ENCODE assay signal across 13 cellular contexts in the genomic region with DNA sequence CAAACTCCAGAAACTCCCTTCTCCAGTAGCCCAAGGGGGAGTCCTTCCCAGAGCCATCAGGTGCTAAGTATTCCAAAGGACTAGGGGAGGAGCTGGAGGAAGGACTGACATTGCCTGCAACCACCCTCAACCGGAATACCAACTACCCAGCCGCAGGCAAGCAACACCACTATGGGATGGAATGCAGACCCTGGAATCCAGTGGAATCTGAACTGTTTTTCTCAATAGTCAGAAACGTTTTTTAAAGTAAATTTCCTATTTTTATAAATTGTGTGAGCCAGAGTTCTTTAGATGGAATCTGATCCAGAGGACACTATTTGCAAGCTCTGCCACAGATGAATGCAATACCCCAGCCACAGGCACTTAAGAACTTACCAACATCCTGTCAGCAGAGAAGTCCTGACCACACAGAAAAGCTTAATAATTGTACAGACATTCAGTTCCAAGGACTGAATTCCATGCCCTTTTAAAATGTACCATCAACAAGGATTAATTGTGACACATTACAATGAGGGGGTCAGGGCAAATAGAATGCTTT.
DNase-seq lines count a peak whose midpoint lies in the region; ATAC-seq, FAIRE-seq and TF ChIP-seq lines count a peak whose summit lies in the region.
"Had no signal": no experiment of that assay in that cellular context is flagged by ENCODE, and none has a peak within 500 bp of the region (broad histone marks: within the 10 kb centered on the region; RNA-seq: fewer than 3 reads in every experiment).

No MANE protein-coding gene starts in this region.

- H3K27ac Mint-ChIP-seq in CD4-positive, alpha-beta T cell, result no peak overlapping the region

- H3K4me1 ChIP-seq in HUES48 (ENCODE audit: control insufficient read depth, insufficient read depth, low read length) (peaks cover 10% of the 10 kb centered on the region; the same call in 1 of the 2 replicates), H1 (replicated peaks in 1 of 4; ENCODE audit: control insufficient read depth in 3 of 4, insufficient read depth in 4 of 4, low read length in 3 of 4) (peaks cover 0 to 3% (median 1%) of the 10 kb centered on the region in 4 experiments; a peak in 2 of 7 replicates), mesendoderm (ENCODE audit: control insufficient read depth, low read depth, low read length) (no peaks in the 10 kb centered on the region), right atrium auricular region (peaks cover 0 to 17% of the 10 kb centered on the region in 2 donors), neuronal stem cell (ENCODE audit: control insufficient read depth in 2 of 2, insufficient read depth in 1 of 2, low read depth in 1 of 2, low read length in 2 of 2) (no peaks in the 10 kb centered on the region)

- no peak overlapping the region for H3K18ac ChIP-seq in H1 (ENCODE audit: extremely low read depth, low read length)
- H3K18ac ChIP-seq in mesendoderm (ENCODE audit: low read length), result no peak overlapping the region
- no peak overlapping the region for H3K18ac ChIP-seq in neuronal stem cell (ENCODE audit: low read length)

- H2BK15ac ChIP-seq in H1 (ENCODE audit: low read length), result peak overlapping the region; percentile 76; the same call in 1 of the 2 replicates
- H2BK15ac ChIP-seq in mesendoderm (replicated peaks; ENCODE audit: low read depth), result no peak overlapping the region
- no peak overlapping the region for H2BK15ac ChIP-seq in neuronal stem cell (ENCODE audit: low read length)

- H3K4me3 ChIP-seq in HUES48 (ENCODE audit: low read depth, low read length), result no peak overlapping the region
- no peak overlapping the region for H3K4me3 ChIP-seq in H1 (ENCODE audit: extremely low read depth in 1 of 4, insufficient read depth in 2 of 4, low read depth in 3 of 4, low read length in 4 of 4)
- H3K4me3 ChIP-seq in mesendoderm (ENCODE audit: low read length), result no peak overlapping the region
- no peak overlapping the region for H3K4me3 ChIP-seq in right atrium auricular region
- H3K4me3 ChIP-seq in neuronal stem cell (ENCODE audit: low read length in 2 of 2), result no peak overlapping the region
- H3K4me3 ChIP-seq: thoracic aorta had no signal

- FAIRE-seq in H1 (lab: Jason Lieb, UNC), result no peak

- H4K8ac ChIP-seq in H1 (ENCODE audit: extremely low read depth, insufficient read depth, low read length), result no peak overlapping the region
- H4K8ac ChIP-seq in mesendoderm (ENCODE audit: low read depth, low read length), result no peak overlapping the region
- no peak overlapping the region for H4K8ac ChIP-seq in neuronal stem cell (ENCODE audit: low read depth, low read length)

- H3K79me1 ChIP-seq in H1 (ENCODE audit: low read depth, low read length) (peaks cover 2% of the 10 kb centered on the region; the same call in 1 of the 2 replicates), mesendoderm (ENCODE audit: low read length) (no peaks in the 10 kb centered on the region), neuronal stem cell (ENCODE audit: low read depth, low read length) (peaks cover 2% of the 10 kb centered on the region)

- H2AK5ac ChIP-seq in H1 (ENCODE audit: low read depth, low read length), result no peak overlapping the region
- H2AK5ac ChIP-seq in mesendoderm (ENCODE audit: low read length), result no peak overlapping the region
- no peak overlapping the region for H2AK5ac ChIP-seq in neuronal stem cell (ENCODE audit: low read depth, low read length)

- no peak overlapping the region for H2BK20ac ChIP-seq in H1 (ENCODE audit: low read length)

- H3K36me3 ChIP-seq in HUES48 (ENCODE audit: control insufficient read depth, insufficient read depth, low read length) (peaks cover 29% of the 10 kb centered on the region), H1 (ENCODE audit: control insufficient read depth in 2 of 4, insufficient read depth in 4 of 4, low read length in 3 of 4) (peaks cover 0 to 4% (median 0%) of the 10 kb centered on the region in 4 experiments; a peak in 2 of 8 replicates), mesendoderm (ENCODE audit: control insufficient read depth, insufficient read depth, low read length) (no peaks in the 10 kb centered on the region), right atrium auricular region (no peaks in the 10 kb centered on the region), neuronal stem cell (replicated peaks in 1 of 2; ENCODE audit: control insufficient read depth in 2 of 2, insufficient read depth in 2 of 2, low read length in 2 of 2) (peaks cover 0 to 53% of the 10 kb centered on the region in 2 donors)
- H3K36me3 ChIP-seq: thoracic aorta had no signal

- H3K79me2 ChIP-seq in H1 (ENCODE audit: control insufficient read depth in 1 of 2, insufficient read depth in 2 of 2, low read length in 2 of 2) (no peaks in the 10 kb centered on the region), mesendoderm (ENCODE audit: control insufficient read depth, insufficient read depth, low read length) (no peaks in the 10 kb centered on the region)

- no peaks in the 10 kb centered on the region for H3K27me3 ChIP-seq in HUES48 (ENCODE audit: control insufficient read depth, insufficient read depth, low read length)
- H3K27me3 ChIP-seq in H1 (replicated peaks in 1 of 4; ENCODE audit: control insufficient read depth in 3 of 4, extremely low read depth in 1 of 4, insufficient read depth in 3 of 4, low read length in 3 of 4), result no peaks in the 10 kb centered on the region
- H3K27me3 ChIP-seq in mesendoderm (ENCODE audit: insufficient read depth, low read length, poor library complexity), result no peaks in the 10 kb centered on the region
- no peaks in the 10 kb centered on the region for H3K27me3 ChIP-seq in right atrium auricular region
- H3K27me3 ChIP-seq in CD4-positive, alpha-beta T cell (ENCODE audit: control insufficient read depth, insufficient read depth, low read length), result no peaks in the 10 kb centered on the region
- no peaks in the 10 kb centered on the region for H3K27me3 ChIP-seq in neuronal stem cell (ENCODE audit: control insufficient read depth in 3 of 3, insufficient read depth in 3 of 3, low read depth in 1 of 3, low read length in 3 of 3)

- H3K14ac ChIP-seq in H1 (ENCODE audit: insufficient read length) (no peak overlapping the region), neuronal stem cell (ENCODE audit: low read length) (no peak overlapping the region)

- H3K4ac ChIP-seq in H1 (replicated peaks; ENCODE audit: insufficient read length, low read depth, low read length) (no peak overlapping the region), mesendoderm (ENCODE audit: low read depth, low read length) (no peak overlapping the region), neuronal stem cell (ENCODE audit: low read length) (no peak overlapping the region)

- H4K5ac ChIP-seq in H1 (ENCODE audit: insufficient read length, low read depth, low read length) (no peak overlapping the region), mesendoderm (ENCODE audit: low read length) (no peak overlapping the region)

- H2BK12ac ChIP-seq in H1 (ENCODE audit: low read depth, low read length) (no peak overlapping the region), neuronal stem cell (ENCODE audit: low read length) (no peak overlapping the region)

- CTCF ChIA-PET in H1 (lab: Charles Lee; ENCODE audit: partially characterized antibody), result interaction anchor here (0.6 to 1.0 kb wide), 5 partner anchors 50 to 736 kb away, joined by 3 to 4 read pairs (median 3); no protein-coding TSS in a partner anchor
- CTCF ChIA-PET in CD4-positive, alpha-beta T cell (lab: Charles Lee), result no interaction called here

- POLR2A ChIA-PET in H1 (lab: Charles Lee; ENCODE audit: partially characterized antibody), result interaction anchor here (0.7 to 1.5 kb wide), 2 partner anchors 10 to 172 kb away, joined by 3 to 4 read pairs; partner anchors contain the start of gene RPL21
- POLR2A ChIA-PET in CD4-positive, alpha-beta T cell (lab: Charles Lee), result no interaction called here

- no peak for ATAC-seq in CD4-positive, alpha-beta T cell (ENCODE audit: poor library complexity)

- H3K4me2 ChIP-seq in H1 (ENCODE audit: insufficient read depth in 1 of 2, low read depth in 2 of 2, low read length in 2 of 2), result no peak overlapping the region
- no peak overlapping the region for H3K4me2 ChIP-seq in mesendoderm (ENCODE audit: low read length)
- H3K4me2 ChIP-seq in neuronal stem cell (ENCODE audit: insufficient read depth, low read length, poor library complexity, severe bottlenecking), result no peak overlapping the region

- no peak overlapping the region for H2AFZ ChIP-seq in H1 (ENCODE audit: low read length)
- no peak overlapping the region for H2AFZ ChIP-seq in neuronal stem cell (ENCODE audit: low read length)

- no peak for TF ChIP-seq RAD21 in H1 (IDR thresholded peaks at IDR 0.05 in 1 of 2, conservative IDR thresholded peaks at IDR 0.05 in 1 of 2; ENCODE audit: low read depth in 2 of 2, low read length in 2 of 2)

- H3K23me2 ChIP-seq in H1 (ENCODE audit: low read depth, low read length), result no peaks in the 10 kb centered on the region

- 83% methylated on average over 3 of the region's 3 CpGs; no CpG with 5 or more reads in 1 of the 2 experiments for WGBS in H1 (ENCODE audit: extremely low coverage in 1 of 2, insufficient coverage in 1 of 2, insufficient read length in 1 of 2, insufficient replicate concordance in 2 of 2, low coverage in 1 of 2, low lambda C conversion rate in 2 of 2, missing lambda C conversion rate in 1 of 2), 2 experiments
- no CpG with 5 or more reads among the region's 3 CpGs for WGBS in mesendoderm (ENCODE audit: extremely low coverage, insufficient coverage, low lambda C conversion rate)
- no CpG with 5 or more reads among the region's 3 CpGs for whole genome bisulfite sequencing in neuronal stem cell (ENCODE audit: extremely low coverage in 2 of 2, insufficient read length in 2 of 2, insufficient replicate concordance in 1 of 2), 2 donors

- no peak overlapping the region for H3K56ac ChIP-seq in H1 (replicated peaks; ENCODE audit: insufficient read length, low read depth, low read length)
- no peak overlapping the region for H3K56ac ChIP-seq in mesendoderm (ENCODE audit: low read length)

- TF ChIP-seq CTCF in H1 (IDR thresholded peaks at IDR 0.05; ENCODE audit: control extremely low read depth in 1 of 3, insufficient read depth in 1 of 3, low read depth in 1 of 3, low read length in 3 of 3), result no peak
- no peak for TF ChIP-seq CTCF in right atrium auricular region (IDR thresholded peaks at IDR 0.05)
- TF ChIP-seq CTCF in CD4-positive, alpha-beta T cell (IDR thresholded peaks at IDR 0.05), result no peak

- no peak overlapping the region for H3K23ac ChIP-seq in H1 (ENCODE audit: insufficient read length)
- H3K23ac ChIP-seq in mesendoderm (ENCODE audit: low read length), result no peak overlapping the region
- no peak overlapping the region for H3K23ac ChIP-seq in neuronal stem cell (ENCODE audit: low read depth, low read length, poor library complexity)

- intact Hi-C loops in CD4-positive, alpha-beta T cell (cut with DNase I, micrococcal nuclease), result no loop called here

- TF ChIP-seq POLR2A in H1 (IDR thresholded peaks at IDR 0.05; ENCODE audit: control extremely low read depth in 1 of 2, low read depth in 2 of 2, low read length in 2 of 2), result no peak

- H2BK5ac ChIP-seq in H1 (ENCODE audit: low read depth, low read length) (no peak overlapping the region), mesendoderm (ENCODE audit: low read length) (no peak overlapping the region), neuronal stem cell (ENCODE audit: low read length) (no peak overlapping the region)

- H3K27me3 Mint-ChIP-seq in CD4-positive, alpha-beta T cell, result no peaks in the 10 kb centered on the region

- H4K20me1 ChIP-seq in H1 (replicated peaks in 1 of 2; ENCODE audit: control insufficient read depth in 1 of 2, insufficient read depth in 2 of 2, low read length in 2 of 2), result peaks cover 0 to 2% of the 10 kb centered on the region in 2 experiments

- H3K4me3 Mint-ChIP-seq in CD4-positive, alpha-beta T cell, result no peak overlapping the region
- H3K4me3 Mint-ChIP-seq: nephron progenitor cell had no signal

- H4K91ac ChIP-seq in H1 (replicated peaks; ENCODE audit: insufficient read length, low read length) (no peak overlapping the region), neuronal stem cell (ENCODE audit: low read depth, low read length, poor library complexity) (no peak overlapping the region)

- H3K27ac ChIP-seq in HUES48 (ENCODE audit: low read depth, low read length) (peak overlapping the region; percentile 33), H1 (ENCODE audit: low read depth, low read length) (no peak overlapping the region), mesendoderm (ENCODE audit: low read depth, low read length) (no peak overlapping the region), right atrium auricular region (no peak overlapping the region), neuronal stem cell (replicated peaks; ENCODE audit: low read length) (no peak overlapping the region)
- no peak overlapping the region for H3K27ac ChIP-seq in CD4-positive, alpha-beta T cell (ENCODE audit: low read depth, low read length)

- H3K9me3 ChIP-seq in HUES48 (ENCODE audit: control insufficient read depth, insufficient read depth, low read length), result no peaks in the 10 kb centered on the region
- no peaks in the 10 kb centered on the region for H3K9me3 ChIP-seq in H1 (ENCODE audit: insufficient read depth in 2 of 2, low read depth in 1 of 2, low read length in 1 of 2)
- no peaks in the 10 kb centered on the region for H3K9me3 ChIP-seq in right atrium auricular region
- no peaks in the 10 kb centered on the region for H3K9me3 ChIP-seq in CD4-positive, alpha-beta T cell (ENCODE audit: control insufficient read depth, low read length)
- H3K9me3 ChIP-seq in neuronal stem cell (replicated peaks in 1 of 2; ENCODE audit: control insufficient read depth in 2 of 2, insufficient read depth in 1 of 2, low read depth in 1 of 2, low read length in 2 of 2), result peaks cover 0 to 8% of the 10 kb centered on the region in 2 donors
- H3K9me3 ChIP-seq: thoracic aorta had no signal

- H3K9ac ChIP-seq in HUES48 (ENCODE audit: low read depth, low read length), result no peak overlapping the region
- no peak overlapping the region for H3K9ac ChIP-seq in H1 (replicated peaks in 1 of 4; ENCODE audit: extremely low read depth in 1 of 4, low read depth in 3 of 4, low read length in 3 of 4)
- H3K9ac ChIP-seq in mesendoderm (ENCODE audit: low read length), result no peak overlapping the region
- no peak overlapping the region for H3K9ac ChIP-seq in neuronal stem cell (ENCODE audit: low read depth, low read length, poor library complexity)

- H3K9me3 Mint-ChIP-seq in CD4-positive, alpha-beta T cell, result no peaks in the 10 kb centered on the region
- H3K9me3 Mint-ChIP-seq: nephron progenitor cell had no signal

- DNase-seq in AML-193 (lab: John Stamatoyannopoulos, UW) (peak; percentile 8 to 48), H1 (ENCODE audit: low read depth in 1 of 2, low spot score in 2 of 2) (peak in 1 of 2 experiments; percentile 17), mesendoderm (peak; percentile 86), NCI-H748 treated with DMSO at 0.1 percent for 48 hours (lab: John Stamatoyannopoulos, UW) (no peak), right atrium auricular region (ENCODE audit: low spot score) (no peak), neuronal stem cell (ENCODE audit: low spot score) (no peak)
- DNase-seq in CD4-positive, alpha-beta T cell, result no peak
- DNase-seq: COR-L47; NCI-H1436; nephron progenitor cell; stimulated activated CD4-positive, alpha-beta T cell treated with anti-CD3 and anti-CD28 coated beads, Interleukin-4, amount 100 ng/mL, for 4 hours had no signal

- no peaks in the 10 kb centered on the region for H3K4me1 Mint-ChIP-seq in CD4-positive, alpha-beta T cell (ENCODE audit: low read depth)

- no peak overlapping the region for H2BK120ac ChIP-seq in H1 (replicated peaks; ENCODE audit: low read depth, low read length)
- H2BK120ac ChIP-seq in mesendoderm (ENCODE audit: low read depth, low read length), result no peak overlapping the region
- no peak overlapping the region for H2BK120ac ChIP-seq in neuronal stem cell (ENCODE audit: low read depth, low read length)

- H3K36me3 Mint-ChIP-seq in CD4-positive, alpha-beta T cell (ENCODE audit: low read depth), result peaks cover 57% of the 10 kb centered on the region

- no peak for TF ChIP-seq EP300 in H1 (IDR thresholded peaks at IDR 0.05; ENCODE audit: borderline replicate concordance in 1 of 2, low read depth in 2 of 2, low read length in 2 of 2)

Comparison
In these comparisons a context has a peak if more than half of its experiments do, and no peak if none do; other contexts are left out.
1. DNase-seq: peak in AML-193 (2 of 2) and mesendoderm (single experiment); none in NCI-H748 treated with DMSO at 0.1 percent for 48 hours (single experiment), right atrium auricular region (single experiment), CD4-positive, alpha-beta T cell (0 of 10) and neuronal stem cell (single experiment).